ENCODE assay signal across 34 cellular contexts in the genomic region with DNA sequence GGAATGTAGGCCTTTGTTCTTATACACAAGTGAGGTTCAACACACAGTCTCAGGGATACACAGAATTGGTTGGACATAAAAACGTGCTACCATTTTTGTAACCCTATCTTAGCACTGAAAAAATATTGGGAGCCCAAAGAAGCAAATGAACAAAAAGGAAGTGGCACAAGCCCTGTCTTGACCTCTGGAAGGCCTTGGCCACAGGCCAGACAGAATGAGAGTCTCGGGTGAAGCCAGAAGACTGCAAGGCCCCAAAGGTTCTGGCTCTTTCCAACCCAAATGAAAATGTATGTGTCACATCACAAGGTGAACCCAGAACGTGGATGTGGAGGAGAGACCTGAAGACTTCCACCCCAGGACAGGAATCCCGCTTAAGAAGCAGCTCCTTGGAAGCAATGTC. TPM values are rescaled to one million over a fixed set of nuclear protein-coding genes. Genes with fewer than 3 reads are reported as not detected.
"Had no signal": no experiment of that assay in that cellular context is flagged by ENCODE, and none has a peak within 500 bp of the region (broad histone marks: within the 10 kb centered on the region; RNA-seq: fewer than 3 reads in every experiment).

No MANE protein-coding gene starts in this region.

- H3K4me3 Mint-ChIP-seq: activated CD4-positive, alpha-beta memory T cell treated with anti-CD3 and anti-CD28 coated beads for 36 hours; activated CD4-positive, alpha-beta T cell treated with anti-CD3 and anti-CD28 coated beads for 36 hours; activated CD4-positive, alpha-beta T cell treated with anti-CD3 and anti-CD28 coated beads, Interleukin-2, amount 10 ng/mL, durations not matched to agents 24 days and 14 days; activated CD8-positive, alpha-beta memory T cell treated with anti-CD3 and anti-CD28 coated beads, Interleukin-2, amount 10 ng/mL, durations not matched to agents 7 days and 5 days; activated CD8-positive, alpha-beta T cell treated with anti-CD3 and anti-CD28 coated beads, Interleukin-2, amount 10 ng/mL, durations not matched to agents 7 days and 5 days; activated naive CD4-positive, alpha-beta T cell treated with anti-CD3 and anti-CD28 coated beads for 36 hours; activated naive CD4-positive, alpha-beta T cell treated with anti-CD3 and anti-CD28 coated beads, Interleukin-2, amount 50 U/mL, for 24 hours; activated naive CD8-positive, alpha-beta T cell treated with anti-CD3 and anti-CD28 coated beads for 36 hours; activated naive CD8-positive, alpha-beta T cell treated with anti-CD3 and anti-CD28 coated beads, Interleukin-2, amount 50 U/mL, for 24 hours; activated T-helper 1 cell treated with anti-CD3 and anti-CD28 coated beads, Interleukin-12 subunit alpha, Interleukin-12 subunit beta, Interleukin-2, Interleukin-4 antibody, amounts not matched to agents 30 ng/mL and 10 ng/mL and 1 ng/mL, durations not matched to agents 14 hours and 24 hours and 36 hours; brain; central memory CD8-positive, alpha-beta T cell; dendritic cell treated with granulocyte-macrophage colony-stimulating factor and Interleukin-4, amounts not matched to agents 40 ng/mL and 50 ng/mL, for 4 days; effector memory CD8-positive, alpha-beta T cell; T-helper 17 cell; T-helper 2 cell treated with Interferon-gamma antibody and Interleukin-4, amounts not matched to agents 5 μg/mL and 100 μg/mL, for 36 hours had no signal

- H3K4me1 Mint-ChIP-seq: activated CD4-positive, alpha-beta T cell treated with anti-CD3 and anti-CD28 coated beads for 36 hours; activated CD4-positive, alpha-beta T cell treated with anti-CD3 and anti-CD28 coated beads, Interleukin-2, amount 10 ng/mL, durations not matched to agents 24 days and 14 days; activated CD8-positive, alpha-beta memory T cell treated with anti-CD3 and anti-CD28 coated beads, Interleukin-2, amount 10 ng/mL, durations not matched to agents 7 days and 5 days; activated naive CD4-positive, alpha-beta T cell treated with anti-CD3 and anti-CD28 coated beads, Interleukin-2, amount 50 U/mL, for 24 hours; activated naive CD8-positive, alpha-beta T cell treated with anti-CD3 and anti-CD28 coated beads for 36 hours; activated naive CD8-positive, alpha-beta T cell treated with anti-CD3 and anti-CD28 coated beads, Interleukin-2, amount 50 U/mL, for 24 hours; central memory CD8-positive, alpha-beta T cell had no signal

- H3K36me3 Mint-ChIP-seq: activated CD4-positive, alpha-beta memory T cell treated with anti-CD3 and anti-CD28 coated beads for 36 hours; activated CD8-positive, alpha-beta memory T cell treated with anti-CD3 and anti-CD28 coated beads, Interleukin-2, amount 10 ng/mL, durations not matched to agents 7 days and 5 days; activated naive CD4-positive, alpha-beta T cell treated with anti-CD3 and anti-CD28 coated beads, Interleukin-2, amount 50 U/mL, for 24 hours; activated naive CD8-positive, alpha-beta T cell treated with anti-CD3 and anti-CD28 coated beads for 36 hours had no signal

- H3K4me3 ChIP-seq: adrenal gland, ascending aorta, coronary artery, esophagus muscularis mucosa, gastrocnemius medialis, heart right ventricle had no signal

- DNase-seq: activated CD4-positive, alpha-beta memory T cell treated with anti-CD3 and anti-CD28 coated beads for 36 hours; activated CD4-positive, alpha-beta T cell treated with anti-CD3 and anti-CD28 coated beads for 36 hours; activated CD4-positive, alpha-beta T cell treated with anti-CD3 and anti-CD28 coated beads, Interleukin-2, amount 10 ng/mL, durations not matched to agents 24 days and 14 days; activated CD4-positive, CD25-positive, alpha-beta regulatory T cell; activated CD4-positive, CD25-positive, alpha-beta regulatory T cell treated with anti-CD3 and anti-CD28 coated beads, Interleukin-2, amount 50 U/mL, for 72 hours; activated CD8-positive, alpha-beta memory T cell treated with anti-CD3 and anti-CD28 coated beads, Interleukin-2, amount 10 ng/mL, durations not matched to agents 7 days and 5 days; activated CD8-positive, alpha-beta memory T cell treated with anti-CD3 and anti-CD28 coated beads, Interleukin-2, amount 50 U/mL, for 4 hours; activated CD8-positive, alpha-beta T cell treated with anti-CD3 and anti-CD28 coated beads, Interleukin-2, amount 10 ng/mL, durations not matched to agents 7 days and 5 days; activated effector memory CD4-positive, alpha-beta T cell treated with anti-CD3 and anti-CD28 coated beads, Interleukin-2, amount 50 U/mL, for 16 hours; activated naive CD4-positive, alpha-beta T cell treated with anti-CD3 and anti-CD28 coated beads for 36 hours; activated naive CD8-positive, alpha-beta T cell treated with anti-CD3 and anti-CD28 coated beads for 36 hours; activated naive CD8-positive, alpha-beta T cell treated with anti-CD3 and anti-CD28 coated beads, Interleukin-2, amount 50 U/mL, for 24 hours; activated T-cell treated with anti-CD3 and anti-CD28 coated beads, Interleukin-2, amount 50 U/mL, for 1 hour; activated T-cell treated with anti-CD3 and anti-CD28 coated beads, Interleukin-2, amount 50 U/mL, for 48 hours; amygdala; effector CD4-positive, alpha-beta T cell; effector memory CD8-positive, alpha-beta T cell; erythroblast; gastrocnemius medialis; heart right ventricle; T-helper 1 cell; T-helper 17 cell had no signal

- H3K27ac ChIP-seq: adrenal gland, ascending aorta, coronary artery, esophagus muscularis mucosa, foreskin keratinocyte, gastrocnemius medialis, heart right ventricle had no signal

- H3K27me3 ChIP-seq: adrenal gland, ascending aorta, gastrocnemius medialis had no signal

- H3K27me3 Mint-ChIP-seq: activated naive CD4-positive, alpha-beta T cell treated with anti-CD3 and anti-CD28 coated beads, Interleukin-2, amount 50 U/mL, for 24 hours had no signal

- H3K36me3 ChIP-seq: adrenal gland, ascending aorta, esophagus muscularis mucosa, gastrocnemius medialis, heart right ventricle had no signal

- H3K9me3 Mint-ChIP-seq: activated CD4-positive, alpha-beta memory T cell treated with anti-CD3 and anti-CD28 coated beads for 36 hours; activated CD4-positive, alpha-beta T cell treated with anti-CD3 and anti-CD28 coated beads, Interleukin-2, amount 10 ng/mL, durations not matched to agents 24 days and 14 days; activated naive CD4-positive, alpha-beta T cell treated with anti-CD3 and anti-CD28 coated beads for 36 hours; activated naive CD4-positive, alpha-beta T cell treated with anti-CD3 and anti-CD28 coated beads, Interleukin-2, amount 50 U/mL, for 24 hours; activated naive CD8-positive, alpha-beta T cell treated with anti-CD3 and anti-CD28 coated beads for 36 hours; activated naive CD8-positive, alpha-beta T cell treated with anti-CD3 and anti-CD28 coated beads, Interleukin-2, amount 50 U/mL, for 24 hours; activated T-helper 1 cell treated with anti-CD3 and anti-CD28 coated beads, Interleukin-12 subunit alpha, Interleukin-12 subunit beta, Interleukin-2, Interleukin-4 antibody, amounts not matched to agents 30 ng/mL and 10 ng/mL and 1 ng/mL, durations not matched to agents 14 hours and 24 hours and 36 hours; activated T-helper 2 cell treated with anti-CD3 and anti-CD28 coated beads, Interferon-gamma antibody, Interleukin-2, Interleukin-4, amounts not matched to agents 10 μg/mL and 5 μg/mL and 100 μg/mL, durations not matched to agents 14 hours and 24 hours and 36 hours; brain; central memory CD8-positive, alpha-beta T cell; dendritic cell treated with granulocyte-macrophage colony-stimulating factor and Interleukin-4, amounts not matched to agents 40 ng/mL and 50 ng/mL, for 4 days; effector memory CD8-positive, alpha-beta T cell; T-helper 2 cell treated with Interferon-gamma antibody and Interleukin-4, amounts not matched to agents 5 μg/mL and 100 μg/mL, for 36 hours had no signal

- H3K27ac Mint-ChIP-seq: activated CD4-positive, alpha-beta memory T cell treated with anti-CD3 and anti-CD28 coated beads for 36 hours; activated CD4-positive, alpha-beta T cell treated with anti-CD3 and anti-CD28 coated beads for 36 hours; activated CD4-positive, alpha-beta T cell treated with anti-CD3 and anti-CD28 coated beads, Interleukin-2, amount 10 ng/mL, durations not matched to agents 24 days and 14 days; activated CD8-positive, alpha-beta memory T cell treated with anti-CD3 and anti-CD28 coated beads, Interleukin-2, amount 10 ng/mL, durations not matched to agents 7 days and 5 days; activated CD8-positive, alpha-beta T cell treated with anti-CD3 and anti-CD28 coated beads, Interleukin-2, amount 10 ng/mL, durations not matched to agents 7 days and 5 days; activated naive CD4-positive, alpha-beta T cell treated with anti-CD3 and anti-CD28 coated beads for 36 hours; activated naive CD4-positive, alpha-beta T cell treated with anti-CD3 and anti-CD28 coated beads, Interleukin-2, amount 50 U/mL, for 24 hours; activated naive CD8-positive, alpha-beta T cell treated with anti-CD3 and anti-CD28 coated beads for 36 hours; activated naive CD8-positive, alpha-beta T cell treated with anti-CD3 and anti-CD28 coated beads, Interleukin-2, amount 50 U/mL, for 24 hours; activated T-helper 1 cell treated with anti-CD3 and anti-CD28 coated beads, Interleukin-12 subunit alpha, Interleukin-12 subunit beta, Interleukin-2, Interleukin-4 antibody, amounts not matched to agents 30 ng/mL and 10 ng/mL and 1 ng/mL, durations not matched to agents 14 hours and 24 hours and 36 hours; activated T-helper 2 cell treated with anti-CD3 and anti-CD28 coated beads, Interferon-gamma antibody, Interleukin-2, Interleukin-4, amounts not matched to agents 10 μg/mL and 5 μg/mL and 100 μg/mL, durations not matched to agents 14 hours and 24 hours and 36 hours; brain; dendritic cell treated with granulocyte-macrophage colony-stimulating factor and Interleukin-4, amounts not matched to agents 40 ng/mL and 50 ng/mL, for 4 days; effector memory CD8-positive, alpha-beta T cell; T-helper 17 cell; T-helper 2 cell treated with Interferon-gamma antibody and Interleukin-4, amounts not matched to agents 5 μg/mL and 100 μg/mL, for 36 hours had no signal

- ATAC-seq: activated CD4-positive, alpha-beta T cell treated with anti-CD3 and anti-CD28 coated beads for 36 hours; activated CD8-positive, alpha-beta memory T cell treated with anti-CD3 and anti-CD28 coated beads, Interleukin-2, amount 10 ng/mL, durations not matched to agents 7 days and 5 days; activated CD8-positive, alpha-beta T cell treated with anti-CD3 and anti-CD28 coated beads, Interleukin-2, amount 10 ng/mL, durations not matched to agents 7 days and 5 days; activated naive CD8-positive, alpha-beta T cell treated with anti-CD3 and anti-CD28 coated beads, Interleukin-2, amount 50 U/mL, for 24 hours; effector memory CD8-positive, alpha-beta T cell; gastrocnemius medialis; T-helper 17 cell had no signal

- H3K4me1 ChIP-seq: adrenal gland, ascending aorta, esophagus muscularis mucosa, foreskin keratinocyte, heart right ventricle had no signal

- H3K9me3 ChIP-seq: adrenal gland, ascending aorta, esophagus muscularis mucosa, gastrocnemius medialis, heart right ventricle had no signal

RNA-seq across cellular contexts. Expression of a gene that starts 57.3 kb away (rescaled TPM):
- total RNA-seq: activated CD8-positive, alpha-beta memory T cell treated with anti-CD3 and anti-CD28 coated beads, Interleukin-2, amount 10 ng/mL, durations not matched to agents 7 days and 5 days; activated CD8-positive, alpha-beta T cell treated with anti-CD3 and anti-CD28 coated beads, Interleukin-2, amount 10 ng/mL, durations not matched to agents 7 days and 5 days; activated naive CD4-positive, alpha-beta T cell treated with anti-CD3 and anti-CD28 coated beads for 36 hours; activated naive CD8-positive, alpha-beta T cell treated with anti-CD3 and anti-CD28 coated beads for 36 hours; activated T-helper 1 cell treated with anti-CD3 and anti-CD28 coated beads, Interleukin-12 subunit alpha, Interleukin-12 subunit beta, Interleukin-2, Interleukin-4 antibody, amounts not matched to agents 30 ng/mL and 10 ng/mL and 1 ng/mL, durations not matched to agents 14 hours and 24 hours and 36 hours; activated T-helper 2 cell treated with anti-CD3 and anti-CD28 coated beads, Interferon-gamma antibody, Interleukin-2, Interleukin-4, amounts not matched to agents 10 μg/mL and 5 μg/mL and 100 μg/mL, durations not matched to agents 14 hours and 24 hours and 36 hours; ascending aorta; T-helper 17 cell had no signal
